ENCODE assay signal across 1 cellular context in the genomic region with DNA sequence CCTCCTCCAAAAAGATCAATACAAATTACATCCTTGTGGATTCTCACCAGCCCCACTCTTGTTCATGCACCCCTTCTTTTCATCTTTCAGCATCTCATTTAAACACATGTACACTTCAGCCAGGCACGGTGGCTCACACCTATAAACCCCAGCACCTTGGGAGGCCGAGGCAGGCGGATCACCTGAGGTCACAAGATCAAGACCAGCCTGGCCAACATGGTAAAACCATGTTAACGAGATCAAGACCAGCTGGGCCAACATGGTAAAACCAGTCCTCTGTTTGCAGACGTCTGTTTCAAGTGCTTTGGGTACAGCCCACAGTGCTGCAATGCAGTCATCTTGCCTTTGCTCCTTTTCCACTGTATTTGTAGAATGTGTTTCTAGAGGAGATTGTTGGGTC.
TF ChIP-seq lines count a peak whose summit lies in the region.

No MANE protein-coding gene starts in this region.

TF ChIP-seq in H1, 55 proteins besides CTCF, POLR2A, EP300 and RAD21:
- TF ChIP-seq PHF8 (conservative IDR thresholded peaks at IDR 0.05; ENCODE audit: low read depth, low read length) = no peak
- TF ChIP-seq, protein P1, sequence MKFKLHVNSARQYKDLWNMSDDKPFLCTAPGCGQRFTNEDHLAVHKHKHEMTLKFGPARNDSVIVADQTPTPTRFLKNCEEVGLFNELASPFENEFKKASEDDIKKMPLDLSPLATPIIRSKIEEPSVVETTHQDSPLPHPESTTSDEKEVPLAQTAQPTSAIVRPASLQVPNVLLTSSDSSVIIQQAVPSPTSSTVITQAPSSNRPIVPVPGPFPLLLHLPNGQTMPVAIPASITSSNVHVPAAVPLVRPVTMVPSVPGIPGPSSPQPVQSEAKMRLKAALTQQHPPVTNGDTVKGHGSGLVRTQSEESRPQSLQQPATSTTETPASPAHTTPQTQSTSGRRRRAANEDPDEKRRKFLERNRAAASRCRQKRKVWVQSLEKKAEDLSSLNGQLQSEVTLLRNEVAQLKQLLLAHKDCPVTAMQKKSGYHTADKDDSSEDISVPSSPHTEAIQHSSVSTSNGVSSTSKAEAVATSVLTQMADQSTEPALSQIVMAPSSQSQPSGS (IDR thresholded peaks at IDR 0.05; ENCODE audit: low read length) = no peak
- TF ChIP-seq YY1 (IDR thresholded peaks at IDR 0.05; ENCODE audit: low read depth, low read length) = no peak
- no peak for TF ChIP-seq NANOG (IDR thresholded peaks at IDR 0.05; ENCODE audit: insufficient read depth, low read depth, low read length, poor library complexity, severe bottlenecking)
- no peak for TF ChIP-seq GABPA (IDR thresholded peaks at IDR 0.05; ENCODE audit: borderline replicate concordance, insufficient read depth, low read length)
- TF ChIP-seq FOSL1 (IDR thresholded peaks at IDR 0.05; ENCODE audit: insufficient read depth, low read depth, low read length) = no peak
- TF ChIP-seq SAP30 (IDR thresholded peaks at IDR 0.05; ENCODE audit: insufficient read depth, insufficient replicate concordance, low read length) = no peak
- no peak for TF ChIP-seq SUZ12 (IDR thresholded peaks at IDR 0.05; ENCODE audit: low read length)
- no peak for TF ChIP-seq SIN3A (conservative IDR thresholded peaks at IDR 0.05 in 1 of 2, IDR thresholded peaks at IDR 0.05 in 1 of 2; ENCODE audit: low read depth in 1 of 2, low read length in 2 of 2)
- TF ChIP-seq, protein P2, sequence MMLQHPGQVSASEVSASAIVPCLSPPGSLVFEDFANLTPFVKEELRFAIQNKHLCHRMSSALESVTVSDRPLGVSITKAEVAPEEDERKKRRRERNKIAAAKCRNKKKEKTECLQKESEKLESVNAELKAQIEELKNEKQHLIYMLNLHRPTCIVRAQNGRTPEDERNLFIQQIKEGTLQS (IDR thresholded peaks at IDR 0.05; ENCODE audit: insufficient read depth, low read depth, low read length) = no peak
